In genomic region chr5:131710391-131710790, GRCh38 we compare ENCODE assay signal across 15 cellular contexts.
DNase-seq lines count a peak whose midpoint lies in the region; ATAC-seq and TF ChIP-seq lines count a peak whose summit lies in the region.
"Had no signal": no experiment of that assay in that cellular context is flagged by ENCODE, and none has a peak within 500 bp of the region (broad histone marks: within the 10 kb centered on the region; RNA-seq: fewer than 3 reads in every experiment).

No MANE protein-coding gene starts in this region.

- peaks cover 51% of the 10 kb centered on the region for H3K36me3 Mint-ChIP-seq in stimulated activated naive CD8-positive, alpha-beta T cell treated with anti-CD3 and anti-CD28 coated beads, Interleukin-15, Interleukin-2, amounts not matched to agents 100 ng/mL and 50 ng/mL, for 24 hours (ENCODE audit: low read depth)
- peaks cover 23% of the 10 kb centered on the region for H3K36me3 Mint-ChIP-seq in activated naive CD8-positive, alpha-beta T cell

- H3K4me1 ChIP-seq in neutrophil (ENCODE audit: control insufficient read depth in 1 of 2, insufficient read depth in 1 of 2, low read depth in 1 of 2, low read length in 1 of 2), result peaks cover 16 to 17% of the 10 kb centered on the region in 2 experiments

- TF ChIP-seq CTCF in neutrophil (IDR thresholded peaks at IDR 0.05), result no peak

- H3K4me1 Mint-ChIP-seq in stimulated activated naive CD8-positive, alpha-beta T cell treated with anti-CD3 and anti-CD28 coated beads, Interleukin-15, Interleukin-2, amounts not matched to agents 100 ng/mL and 50 ng/mL, for 24 hours (ENCODE audit: low read depth), result peaks cover 5% of the 10 kb centered on the region
- H3K4me1 Mint-ChIP-seq in activated naive CD8-positive, alpha-beta T cell (ENCODE audit: low read depth), result peaks cover 6% of the 10 kb centered on the region
- H3K4me1 Mint-ChIP-seq: B cell had no signal

- peaks cover 15% of the 10 kb centered on the region for H3K36me3 ChIP-seq in neutrophil

- DNase-seq in stimulated activated naive CD8-positive, alpha-beta T cell treated with anti-CD3 and anti-CD28 coated beads, Interleukin-15, Interleukin-2, amounts not matched to agents 100 U/mL and 50 U/mL, for 24 hours, result no peak
- DNase-seq in OCI-M2 (lab: John Stamatoyannopoulos, UW; ENCODE audit: unreplicated experiment) (no peak), SW480 (ENCODE audit: low spot score) (no peak)
- DNase-seq: C1 segment of cervical spinal cord, DMS79 treated with DMSO at 0.1 percent for 48 hours, GDM1, GOT3 had no signal

- H3K4me3 Mint-ChIP-seq in stimulated activated naive CD8-positive, alpha-beta T cell treated with anti-CD3 and anti-CD28 coated beads, Interleukin-15, Interleukin-2, amounts not matched to agents 100 ng/mL and 50 ng/mL, for 24 hours, result no peak overlapping the region
- no peak overlapping the region for H3K4me3 Mint-ChIP-seq in activated naive CD8-positive, alpha-beta T cell
- H3K4me3 Mint-ChIP-seq: B cell; CD4-positive, alpha-beta memory T cell had no signal

- H3K9me3 ChIP-seq in neutrophil, result no peaks in the 10 kb centered on the region
- H3K9me3 ChIP-seq: HAP-1 had no signal

- no peaks in the 10 kb centered on the region for H3K27me3 Mint-ChIP-seq in stimulated activated naive CD8-positive, alpha-beta T cell treated with anti-CD3 and anti-CD28 coated beads, Interleukin-15, Interleukin-2, amounts not matched to agents 100 ng/mL and 50 ng/mL, for 24 hours
- no peaks in the 10 kb centered on the region for H3K27me3 Mint-ChIP-seq in activated naive CD8-positive, alpha-beta T cell
- H3K27me3 Mint-ChIP-seq: B cell; CD4-positive, alpha-beta memory T cell had no signal

- no peaks in the 10 kb centered on the region for H3K27me3 ChIP-seq in neutrophil

- H3K4me3 ChIP-seq in neutrophil (ENCODE audit: low read depth in 1 of 2, low read length in 1 of 2), result no peak overlapping the region
- H3K4me3 ChIP-seq: HAP-1 had no signal

- ATAC-seq in stimulated activated naive CD8-positive, alpha-beta T cell treated with anti-CD3 and anti-CD28 coated beads, Interleukin-15, Interleukin-2, amounts not matched to agents 100 U/mL and 50 U/mL, for 24 hours, result no peak
- ATAC-seq in HG02623 (IDR thresholded peaks at IDR 0.05; ENCODE audit: unreplicated experiment), result no peak

- peak overlapping the region; percentile 38 for H3K27ac Mint-ChIP-seq in stimulated activated naive CD8-positive, alpha-beta T cell treated with anti-CD3 and anti-CD28 coated beads, Interleukin-15, Interleukin-2, amounts not matched to agents 100 ng/mL and 50 ng/mL, for 24 hours
- peak overlapping the region; percentile 43 for H3K27ac Mint-ChIP-seq in activated naive CD8-positive, alpha-beta T cell
- H3K27ac Mint-ChIP-seq: B cell had no signal

- peak overlapping the region; percentile 64 for H3K27ac ChIP-seq in neutrophil
- H3K27ac ChIP-seq: HL-60 had no signal

- no peaks in the 10 kb centered on the region for H3K9me3 Mint-ChIP-seq in stimulated activated naive CD8-positive, alpha-beta T cell treated with anti-CD3 and anti-CD28 coated beads, Interleukin-15, Interleukin-2, amounts not matched to agents 100 ng/mL and 50 ng/mL, for 24 hours
- no peaks in the 10 kb centered on the region for H3K9me3 Mint-ChIP-seq in activated naive CD8-positive, alpha-beta T cell (ENCODE audit: low read depth)
